ENCODE assay signal across 15 cellular contexts in genomic region chr22:42977574-42977973, GRCh38. TPM values are rescaled to one million over a fixed set of nuclear protein-coding genes. Genes with fewer than 3 reads are reported as not detected.
DNase-seq lines count a peak whose midpoint lies in the region; ATAC-seq and TF ChIP-seq lines count a peak whose summit lies in the region.
"Had no signal": no experiment of that assay in that cellular context is flagged by ENCODE, and none has a peak within 500 bp of the region (broad histone marks: within the 10 kb centered on the region; RNA-seq: fewer than 3 reads in every experiment).

No MANE protein-coding gene starts in this region.

- no peaks in the 10 kb centered on the region for H3K9me3 ChIP-seq in heart left ventricle
- no peaks in the 10 kb centered on the region for H3K9me3 ChIP-seq in left lung
- H3K9me3 ChIP-seq: colonic mucosa had no signal

- TF ChIP-seq CTCF in heart left ventricle (IDR thresholded peaks at IDR 0.05) (no peak), left lung (IDR thresholded peaks at IDR 0.05) (no peak), type B pancreatic cell (conservative IDR thresholded peaks at IDR 0.05) (no peak), GM10266 (IDR thresholded peaks at IDR 0.05; ENCODE audit: control insufficient read depth, insufficient read depth, low read depth, missing control alignments) (no peak)

- 73 to 95% (median 85%) methylated on average over 6 of the region's 6 CpGs for WGBS in heart left ventricle, 4 donors

- no peaks in the 10 kb centered on the region for H3K9me3 Mint-ChIP-seq in type B pancreatic cell
- H3K9me3 Mint-ChIP-seq: activated CD8-positive, alpha-beta T cell treated with anti-CD3 and anti-CD28 coated beads for 36 hours; activated naive CD4-positive, alpha-beta T cell treated with anti-CD3 and anti-CD28 coated beads, Interleukin-2, amount 10 ng/mL, durations not matched to agents 7 days and 5 days had no signal

- no peaks in the 10 kb centered on the region for H3K36me3 ChIP-seq in heart left ventricle
- no peaks in the 10 kb centered on the region for H3K36me3 ChIP-seq in left lung
- H3K36me3 ChIP-seq: colonic mucosa had no signal

- H3K27me3 Mint-ChIP-seq in type B pancreatic cell, result no peaks in the 10 kb centered on the region
- H3K27me3 Mint-ChIP-seq: activated CD8-positive, alpha-beta T cell treated with anti-CD3 and anti-CD28 coated beads for 36 hours; activated naive CD4-positive, alpha-beta T cell treated with anti-CD3 and anti-CD28 coated beads, Interleukin-2, amount 10 ng/mL, durations not matched to agents 7 days and 5 days had no signal

- intact Hi-C loops in heart left ventricle (cut with DNase I), result no loop called here
- intact Hi-C loops in Right ventricle myocardium inferior (cut with DNase I), result no loop called here
- intact Hi-C loops in left lung (cut with DNase I), result no loop called here

- peaks cover 0 to 59% (median 40%) of the 10 kb centered on the region in 12 donors for H3K4me1 ChIP-seq in heart left ventricle
- peaks cover 29 to 63% of the 10 kb centered on the region in 2 donors for H3K4me1 ChIP-seq in left lung

- TF ChIP-seq POLR2A in heart left ventricle (IDR thresholded peaks at IDR 0.05), result no peak

- DNase-seq in heart left ventricle (no peak), Right ventricle myocardium inferior (ENCODE audit: missing footprints) (no peak), UCSD-AML1 (lab: John Stamatoyannopoulos, UW; ENCODE audit: unreplicated experiment) (peak; percentile 34), left lung (no peak), type B pancreatic cell (ENCODE audit: extremely low spot score, unreplicated experiment) (no peak), GM10266 (ENCODE audit: extremely low spot score) (no peak)
- DNase-seq in activated effector memory CD4-positive, alpha-beta T cell treated with Interleukin-2 at 50 U/mL for 16 hours, result no peak
- DNase-seq: activated CD8-positive, alpha-beta T cell treated with anti-CD3 and anti-CD28 coated beads for 36 hours; activated naive CD4-positive, alpha-beta T cell treated with anti-CD3 and anti-CD28 coated beads, Interleukin-2, amount 10 ng/mL, durations not matched to agents 7 days and 5 days; colonic mucosa; DMS79; glutamatergic neuron; NCI-H524; SW 1271 had no signal

- peak overlapping the region; percentile 86 for H3K27ac Mint-ChIP-seq in type B pancreatic cell
- H3K27ac Mint-ChIP-seq: activated CD8-positive, alpha-beta T cell treated with anti-CD3 and anti-CD28 coated beads for 36 hours; activated naive CD4-positive, alpha-beta T cell treated with anti-CD3 and anti-CD28 coated beads, Interleukin-2, amount 10 ng/mL, durations not matched to agents 7 days and 5 days had no signal

- no peaks in the 10 kb centered on the region for H3K27me3 ChIP-seq in heart left ventricle
- no peaks in the 10 kb centered on the region for H3K27me3 ChIP-seq in left lung
- H3K27me3 ChIP-seq: colonic mucosa had no signal

- H3K36me3 Mint-ChIP-seq in type B pancreatic cell, result no peaks in the 10 kb centered on the region

- H3K4me3 ChIP-seq in heart left ventricle (no peak overlapping the region), left lung (no peak overlapping the region)
- H3K4me3 ChIP-seq: colonic mucosa had no signal

- no peak overlapping the region for H3K4me3 Mint-ChIP-seq in type B pancreatic cell
- H3K4me3 Mint-ChIP-seq: activated CD8-positive, alpha-beta T cell treated with anti-CD3 and anti-CD28 coated beads for 36 hours; activated naive CD4-positive, alpha-beta T cell treated with anti-CD3 and anti-CD28 coated beads, Interleukin-2, amount 10 ng/mL, durations not matched to agents 7 days and 5 days had no signal

- peak in 2 of 4 donors; percentile 29 to 33 for ATAC-seq in heart left ventricle
- ATAC-seq in Right ventricle myocardium inferior, result no peak
- ATAC-seq in left lung, result peak; percentile 14
- no peak for ATAC-seq in GM21825 (IDR thresholded peaks at IDR 0.05; ENCODE audit: unreplicated experiment)
- ATAC-seq: activated CD8-positive, alpha-beta T cell treated with anti-CD3 and anti-CD28 coated beads for 36 hours had no signal

- peak overlapping the region in 9 of 12 donors; percentile 15 to 75 (median 59) for H3K27ac ChIP-seq in heart left ventricle
- H3K27ac ChIP-seq in left lung, result peak overlapping the region; percentile 39 to 74

- peaks cover 42% of the 10 kb centered on the region for H3K4me1 Mint-ChIP-seq in type B pancreatic cell (ENCODE audit: unreplicated experiment)

RNA-seq across cellular contexts. Expression of gene PACSIN2, which starts 37.4 kb away (rescaled TPM):
- total RNA-seq in heart left ventricle (10 to 100 TPM; 42.5 to 87.1 (median 59.3) TPM), Right ventricle myocardium inferior (64.9 TPM), left lung (100 to 1,000 TPM; 119 to 149 TPM), type B pancreatic cell (ENCODE audit: low replicate concordance) (53.4 and 89.1 TPM in 2 replicates)
- 10 to 100 TPM; 26.5 to 60.4 TPM for polyA plus RNA-seq in heart left ventricle
